8 cellular contexts compared by ENCODE assay signal in the genomic region with DNA sequence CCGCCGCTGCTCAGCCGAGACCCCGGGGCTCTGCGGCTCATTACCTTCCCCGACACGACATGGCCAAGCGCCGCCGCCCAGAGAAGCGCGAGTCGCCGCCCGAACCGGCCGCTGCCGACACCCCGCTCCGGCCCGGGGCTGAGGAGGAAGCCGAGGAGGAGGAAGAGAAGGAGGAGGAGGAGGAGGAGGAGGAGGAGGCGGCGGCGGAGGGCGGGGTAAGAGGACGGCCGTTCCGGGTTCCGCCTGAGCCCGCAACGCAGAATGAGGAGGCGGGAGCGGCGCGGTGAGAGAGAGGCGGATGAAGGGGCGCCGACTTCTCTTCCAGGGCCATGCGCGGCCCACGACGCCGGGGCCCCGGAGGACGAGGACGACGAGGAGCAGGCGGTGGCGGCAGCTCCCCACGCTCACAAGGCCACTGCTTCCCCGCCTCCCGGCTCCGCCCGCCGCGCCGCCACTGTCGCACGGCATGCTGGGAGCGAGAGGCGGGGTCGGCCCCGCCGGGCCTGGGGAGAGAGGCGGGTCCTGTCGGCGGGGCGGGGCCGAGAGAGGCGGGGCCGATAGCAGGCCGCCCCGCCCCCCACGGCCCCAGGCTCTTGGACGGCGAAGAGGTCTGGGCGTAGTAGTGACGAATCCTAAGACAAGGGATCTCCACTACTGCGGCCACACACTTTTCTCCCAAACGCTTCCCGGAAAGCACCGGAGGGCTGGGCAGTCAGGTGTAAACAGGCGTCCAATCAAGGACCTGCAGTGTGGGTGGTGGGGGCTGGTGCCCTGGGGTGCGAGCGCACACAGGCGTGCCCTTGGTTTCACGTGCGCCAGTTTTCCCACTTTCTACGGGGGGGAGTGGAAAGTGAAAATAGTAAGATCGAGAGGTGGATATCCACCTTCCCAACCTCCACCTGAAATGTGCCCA.
A peak's percentile ranks its signal among the peaks of the same experiment; 100 is the strongest.
DNase-seq lines count a peak whose midpoint lies in the region; TF ChIP-seq lines count a peak whose summit lies in the region.
"Not testable (repeated sequence)": the region's sequence is repeated elsewhere in the genome, so short reads cannot be mapped to it uniquely, and the experiment has no call there.

No MANE protein-coding gene starts in this region.

- H4K91ac ChIP-seq in H9 (ENCODE audit: insufficient read length, low read depth, low read length), result not testable (repeated sequence)

- H3K36me3 Mint-ChIP-seq in H9 (ENCODE audit: insufficient read depth in 1 of 3, low read depth in 3 of 3); neural progenitor cell: not testable (repeated sequence)

- not testable (repeated sequence) for H3T11ph ChIP-seq in H9 (ENCODE audit: low read length)

- H2BK20ac ChIP-seq in H9 (ENCODE audit: low read depth, low read length, poor library complexity, severe bottlenecking), result not testable (repeated sequence)

- H3K4me3 ChIP-seq in MG63, result peak overlapping the region; percentile 60
- peak overlapping the region; percentile 56 for H3K4me3 ChIP-seq in SJCRH30
- H3K4me3 ChIP-seq in neural progenitor cell, result peak overlapping the region; percentile 63
- H3K4me3 ChIP-seq in stomach, result peak overlapping the region; percentile 47 to 73 (median 60)

- H3K18ac ChIP-seq in H9 (ENCODE audit: insufficient read length, low read depth, low read length), result peak overlapping the region; percentile 32

- H3K36me3 ChIP-seq in MG63, SJCRH30, neural progenitor cell, stomach: not testable (repeated sequence)

- not testable (repeated sequence) for H3K79me1 ChIP-seq in H9 (ENCODE audit: insufficient read depth, low read depth, low read length, poor library complexity, severe bottlenecking)

- H4K5ac ChIP-seq in H9 (ENCODE audit: insufficient read length, low read depth, low read length), result not testable (repeated sequence)

- not testable (repeated sequence) for H3K23ac ChIP-seq in H9 (ENCODE audit: insufficient read length, low read depth, low read length)

- not testable (repeated sequence) for H3K9me3 Mint-ChIP-seq in H9, neural progenitor cell

- H3K56ac ChIP-seq in H9 (ENCODE audit: insufficient read length, low read depth, low read length), result not testable (repeated sequence)

- not testable (repeated sequence) for H3K27me3 Mint-ChIP-seq in H9 (ENCODE audit: low read depth); neural progenitor cell (ENCODE audit: insufficient read depth, low read depth)

- no CpG with 5 or more reads among the region's 91 CpGs for WGBS in H9 (ENCODE audit: extremely low coverage, insufficient read length, low lambda C conversion rate)
- 0 to 1% (median 0%) methylated on average over 57 to 87 of the region's 91 CpGs for WGBS in stomach, 5 donors

- H3K9me3 ChIP-seq in H9 (ENCODE audit: control insufficient read depth, low read depth, low read length); MG63; SJCRH30 (replicated peaks); neural progenitor cell (ENCODE audit: low read depth); stomach: not testable (repeated sequence)

- H2BK120ac ChIP-seq in H9 (ENCODE audit: low read depth, low read length, poor library complexity, severe bottlenecking), result not testable (repeated sequence)

- H3K4ac ChIP-seq in H9 (ENCODE audit: low read depth, low read length), result not testable (repeated sequence)

- H3K4me1 ChIP-seq in H9 (ENCODE audit: insufficient read depth, low read length); SJCRH30; neural progenitor cell: not testable (repeated sequence)
- peaks cover 3 to 36% (median 17%) of the 10 kb centered on the region in 4 donors for H3K4me1 ChIP-seq in stomach

- H2AFZ ChIP-seq in H9 (ENCODE audit: low read length); neural progenitor cell (replicated peaks): not testable (repeated sequence)

- not testable (repeated sequence) for H2BK12ac ChIP-seq in H9 (ENCODE audit: insufficient read length, low read depth, low read length)

- H3K27ac Mint-ChIP-seq in H9 (peak overlapping the region; percentile 96 to 99 (median 98)), neural progenitor cell (peak overlapping the region; percentile 76)

- not testable (repeated sequence) for H3K79me2 ChIP-seq in H9 (ENCODE audit: insufficient read depth, low read length)
- H3K79me2 ChIP-seq in neural progenitor cell (ENCODE audit: low read depth), result peaks cover 61% of the 10 kb centered on the region

- not testable (repeated sequence) for H4K8ac ChIP-seq in H9 (replicated peaks; ENCODE audit: insufficient read length, low read depth, low read length)

- peak overlapping the region; percentile 46 for H3K9ac ChIP-seq in H9 (ENCODE audit: extremely low read depth, insufficient read length, low read length)
- not testable (repeated sequence) for H3K9ac ChIP-seq in neural progenitor cell

- not testable (repeated sequence) for TF ChIP-seq CTCF in H9 (conservative IDR thresholded peaks at IDR 0.05); neural progenitor cell (IDR thresholded peaks at IDR 0.05); stomach (IDR thresholded peaks at IDR 0.05)

- H4K20me1 ChIP-seq in H9 (ENCODE audit: control insufficient read depth, insufficient read depth, insufficient read length), result not testable (repeated sequence)
- peaks cover 23% of the 10 kb centered on the region for H4K20me1 ChIP-seq in neural progenitor cell (ENCODE audit: low read depth)

- peak overlapping the region; percentile 43 for H3K27ac ChIP-seq in H9 (ENCODE audit: insufficient read length, low read depth, low read length)
- not testable (repeated sequence) for H3K27ac ChIP-seq in SJCRH30
- H3K27ac ChIP-seq in neural progenitor cell, result peak overlapping the region; percentile 90
- peak overlapping the region; percentile 90 to 99 (median 95) for H3K27ac ChIP-seq in stomach

- not testable (repeated sequence) for H3K23me2 ChIP-seq in H9 (ENCODE audit: insufficient read length, low read depth, low read length, poor library complexity, severe bottlenecking)

- not testable (repeated sequence) for H2BK15ac ChIP-seq in H9 (ENCODE audit: low read depth, low read length)

- peak; percentile 98 for DNase-seq in ELF-1 (ENCODE audit: low read depth, low spot score)
- peak; percentile 96 for DNase-seq in H9
- DNase-seq in MG63, result peak; percentile 94
- peak; percentile 81 to 87 for DNase-seq in SJCRH30
- peak; percentile 67 to 94 (median 80) for DNase-seq in activated naive CD4-positive, alpha-beta T cell (lab: John Stamatoyannopoulos, UW)
- peak; percentile 78 for DNase-seq in foreskin melanocyte
- peak; percentile 92 for DNase-seq in neural progenitor cell (ENCODE audit: low spot score)
- peak; percentile 93 for DNase-seq in stomach

- H2AK5ac ChIP-seq in H9 (ENCODE audit: insufficient read length, low read length), result not testable (repeated sequence)

- peaks cover 8 to 11% of the 10 kb centered on the region in 2 experiments for H3K4me1 Mint-ChIP-seq in H9
- not testable (repeated sequence) for H3K4me1 Mint-ChIP-seq in neural progenitor cell

- not testable (repeated sequence) for H3F3A ChIP-seq in neural progenitor cell (ENCODE audit: low read depth)

- H3K4me2 ChIP-seq in H9 (ENCODE audit: insufficient read depth, insufficient read length, low read length), result peak overlapping the region; percentile 46
- peak overlapping the region; percentile 65 for H3K4me2 ChIP-seq in neural progenitor cell

- not testable (repeated sequence) for H3K27me3 ChIP-seq in H9 (ENCODE audit: insufficient read depth, low read length); MG63; SJCRH30; neural progenitor cell; stomach

- peak in 1 of 4 donors; percentile 23 for TF ChIP-seq POLR2A in stomach (IDR thresholded peaks at IDR 0.05)

- peak overlapping the region; percentile 66; the same call in 1 of the 2 replicates for H3K14ac ChIP-seq in H9 (ENCODE audit: insufficient read depth, low read length)

- H2BK5ac ChIP-seq in H9 (ENCODE audit: insufficient read length, low read length), result not testable (repeated sequence)

- H3K4me3 Mint-ChIP-seq in H9 (peak overlapping the region; percentile 79 to 82), neural progenitor cell (peak overlapping the region; percentile 84)

- intact Hi-C loops in stomach (cut with DNase I; ENCODE audit: low total_unique reads), result not testable (repeated sequence)

- TF ChIP-seq EP300 in stomach (IDR thresholded peaks at IDR 0.05), result not testable (repeated sequence)
